ENCODE assay signal across 31 cellular contexts in genomic region chr14:23644195-23644918, GRCh38. TPM values are rescaled to one million over a fixed set of nuclear protein-coding genes. Genes with fewer than 3 reads are reported as not detected.
"Had no signal": no experiment of that assay in that cellular context is flagged by ENCODE, and none has a peak within 500 bp of the region (broad histone marks: within the 10 kb centered on the region; RNA-seq: fewer than 3 reads in every experiment).

No MANE protein-coding gene starts in this region.

- H3K27ac ChIP-seq: neural progenitor cell, parathyroid adenoma, psoas muscle, skin epidermis, suprapubic skin, testis, tibial artery, transverse colon, upper lobe of right lung, uterus had no signal

- H3K27ac Mint-ChIP-seq: naive thymus-derived CD4-positive, alpha-beta T cell; neural progenitor cell; progenitor cell of endocrine pancreas; stimulated activated memory B cell treated with anti-CD40 and anti-IgM and Interleukin-4, amounts not matched to agents 10 μg/mL and 1 μg/mL and 100 μg/mL, for 72 hours; type B pancreatic cell had no signal

- H3K4me1 Mint-ChIP-seq: naive thymus-derived CD4-positive, alpha-beta T cell; nephron; neural progenitor cell; stimulated activated memory B cell treated with anti-CD40 and anti-IgM and Interleukin-4, amounts not matched to agents 10 μg/mL and 1 μg/mL and 100 μg/mL, for 72 hours had no signal

- H3K4me3 ChIP-seq: neural progenitor cell, ovary, psoas muscle, skin epidermis, smooth muscle cell, spleen, suprapubic skin, testis, tibial artery, transverse colon, upper lobe of right lung, uterus had no signal

- H3K9me3 Mint-ChIP-seq: naive thymus-derived CD4-positive, alpha-beta T cell; natural killer cell; nephron; neural progenitor cell; stimulated activated memory B cell treated with anti-CD40 and anti-IgM and Interleukin-4, amounts not matched to agents 10 μg/mL and 1 μg/mL and 100 μg/mL, for 72 hours; stimulated activated naive CD8-positive, alpha-beta T cell treated with anti-CD3 and anti-CD28 coated beads, Interleukin-15, amount 100 ng/mL, for 72 hours; type B pancreatic cell had no signal

- H3K4me2 ChIP-seq: neural progenitor cell, smooth muscle cell had no signal

- DNase-seq: naive thymus-derived CD4-positive, alpha-beta T cell; natural killer cell; occipital lobe; ovary; psoas muscle; right cardiac atrium; spleen; stimulated activated CD4-positive, alpha-beta T cell treated with anti-CD3 and anti-CD28 coated beads, Interleukin-12 subunit alpha, Interleukin-12 subunit beta, amount 100 ng/mL, for 4 hours; stimulated activated CD4-positive, alpha-beta T cell treated with anti-CD3 and anti-CD28 coated beads, Interleukin-1b, Interleukin-23, amount 100 ng/mL, for 48 hours; stimulated activated CD4-positive, alpha-beta T cell treated with anti-CD3 and anti-CD28 coated beads, Interleukin-4, amount 100 ng/mL, for 1 hour; stimulated activated CD4-positive, alpha-beta T cell treated with anti-CD3 and anti-CD28 coated beads, Interleukin-4, amount 100 ng/mL, for 4 hours; stimulated activated CD8-positive, alpha-beta memory T cell treated with anti-CD3 and anti-CD28 coated beads, Interleukin-4, amount 100 ng/mL, for 48 hours; stimulated activated naive CD4-positive, alpha-beta T cell; stimulated activated naive CD8-positive, alpha-beta T cell treated with anti-CD3 and anti-CD28 coated beads, Interleukin-15, amount 100 ng/mL, for 72 hours; stimulated activated naive CD8-positive, alpha-beta T cell treated with anti-CD3 and anti-CD28 coated beads, Interleukin-15, Interleukin-2, amounts not matched to agents 100 U/mL and 50 U/mL, for 24 hours; substantia nigra; testis; tibial artery; transverse colon; upper lobe of right lung; uterus had no signal

- H3K79me2 ChIP-seq: parathyroid adenoma had no signal

- ATAC-seq: naive thymus-derived CD4-positive, alpha-beta T cell; natural killer cell; psoas muscle; right cardiac atrium; sciatic nerve; stimulated activated memory B cell treated with anti-CD40 and anti-IgM and Interleukin-4, amounts not matched to agents 10 μg/mL and 1 μg/mL and 100 μg/mL, for 72 hours; stimulated activated naive CD8-positive, alpha-beta T cell treated with anti-CD3 and anti-CD28 coated beads, Interleukin-15, amount 100 ng/mL, for 72 hours; stimulated activated naive CD8-positive, alpha-beta T cell treated with anti-CD3 and anti-CD28 coated beads, Interleukin-15, Interleukin-2, amounts not matched to agents 100 U/mL and 50 U/mL, for 24 hours; upper lobe of right lung had no signal

- H3K4me3 Mint-ChIP-seq: naive thymus-derived CD4-positive, alpha-beta T cell; natural killer cell; nephron; neural progenitor cell; stimulated activated memory B cell treated with anti-CD40 and anti-IgM and Interleukin-4, amounts not matched to agents 10 μg/mL and 1 μg/mL and 100 μg/mL, for 72 hours; stimulated activated naive CD8-positive, alpha-beta T cell treated with anti-CD3 and anti-CD28 coated beads, Interleukin-15, amount 100 ng/mL, for 72 hours; type B pancreatic cell had no signal

- H3K9me3 ChIP-seq: ovary, psoas muscle, spleen, suprapubic skin, testis, tibial artery, transverse colon, upper lobe of right lung, uterus had no signal

- H3K27me3 Mint-ChIP-seq: naive thymus-derived CD4-positive, alpha-beta T cell; stimulated activated naive CD8-positive, alpha-beta T cell treated with anti-CD3 and anti-CD28 coated beads, Interleukin-15, amount 100 ng/mL, for 72 hours had no signal

- H2AFZ ChIP-seq: neural progenitor cell, parathyroid adenoma had no signal

- H3K36me3 Mint-ChIP-seq: naive thymus-derived CD4-positive, alpha-beta T cell; natural killer cell; neural progenitor cell; stimulated activated memory B cell treated with anti-CD40 and anti-IgM and Interleukin-4, amounts not matched to agents 10 μg/mL and 1 μg/mL and 100 μg/mL, for 72 hours; type B pancreatic cell had no signal

- H3K27me3 ChIP-seq: neural progenitor cell, ovary, spleen, suprapubic skin, testis, tibial artery, transverse colon, upper lobe of right lung, uterus had no signal

- H3K36me3 ChIP-seq: neural progenitor cell, ovary, spleen, suprapubic skin, tibial artery, transverse colon, upper lobe of right lung, uterus had no signal

- H3K4me1 ChIP-seq: neural progenitor cell, psoas muscle, tibial artery, upper lobe of right lung had no signal

RNA-seq across cellular contexts. Expression of gene DHRS2, which starts 8.2 kb away (rescaled TPM):
- total RNA-seq: right cardiac atrium, sciatic nerve, transverse colon had no signal
- polyA plus RNA-seq: right cardiac atrium had no signal
